ENCODE assay signal across 12 cellular contexts in the genomic region with DNA sequence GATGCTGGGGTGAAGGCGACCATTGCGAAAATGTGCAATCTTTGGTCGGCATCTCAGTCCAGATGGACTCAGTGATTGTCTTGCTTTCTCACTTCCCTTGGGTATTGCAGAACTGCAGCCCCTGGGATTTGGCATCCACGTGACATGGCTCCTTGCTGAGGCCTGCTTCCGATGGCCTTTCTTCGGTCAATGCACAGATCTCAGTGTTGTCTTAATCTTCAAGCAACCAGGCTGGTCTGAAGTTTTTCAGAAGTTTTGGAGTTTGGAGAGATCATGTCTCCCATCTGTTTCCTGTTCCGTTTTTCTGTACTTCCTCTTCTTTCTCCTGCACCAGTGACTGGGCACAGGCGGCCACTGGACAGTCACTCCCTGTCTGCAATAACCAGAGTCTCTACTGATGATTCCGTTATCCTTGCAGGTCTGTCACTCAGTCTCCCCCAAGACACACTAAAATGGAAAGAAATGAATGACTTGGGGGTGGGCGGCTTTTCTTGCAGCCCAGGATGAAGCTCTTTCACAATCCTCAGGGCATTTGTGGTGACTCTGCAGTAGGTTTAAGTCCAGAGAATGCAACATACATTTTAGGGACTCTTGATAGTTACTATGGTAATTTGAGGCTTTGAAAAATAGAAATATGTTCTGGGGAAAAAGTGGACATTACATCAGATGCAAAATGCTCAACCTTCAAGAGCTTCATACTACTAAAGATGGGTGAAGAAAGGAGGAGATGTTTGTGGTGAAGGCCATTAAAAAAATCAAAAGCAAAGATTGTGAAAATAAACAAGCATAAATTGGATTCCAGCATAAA.
DNase-seq lines count a peak whose midpoint lies in the region; ATAC-seq and TF ChIP-seq lines count a peak whose summit lies in the region.
"Had no signal": no experiment of that assay in that cellular context is flagged by ENCODE, and none has a peak within 500 bp of the region (broad histone marks: within the 10 kb centered on the region; RNA-seq: fewer than 3 reads in every experiment).

No MANE protein-coding gene starts in this region.

- peaks cover 13% of the 10 kb centered on the region for H3K9me3 Mint-ChIP-seq in nephron progenitor cell

- H3K36me3 ChIP-seq in BLaER1 = no peaks in the 10 kb centered on the region

- H3K27me3 ChIP-seq in BLaER1 = no peaks in the 10 kb centered on the region

- ATAC-seq in GM19035 (IDR thresholded peaks at IDR 0.05; ENCODE audit: unreplicated experiment) (no peak), GM19351 (IDR thresholded peaks at IDR 0.05; ENCODE audit: unreplicated experiment) (no peak), GM21526 (IDR thresholded peaks at IDR 0.05; ENCODE audit: low FRiP score, unreplicated experiment) (no peak)

- no peaks in the 10 kb centered on the region for H3K36me3 Mint-ChIP-seq in nephron progenitor cell (ENCODE audit: low read depth)

- peak; percentile 99 for DNase-seq in SKM-1 (lab: John Stamatoyannopoulos, UW; ENCODE audit: unreplicated experiment)
- DNase-seq in globus pallidus (ENCODE audit: low spot score) = peak; percentile 75
- DNase-seq in nephron progenitor cell = no peak
- DNase-seq in HK-2 (ENCODE audit: unreplicated experiment) = no peak
- DNase-seq: IMR-90, NCI-H2107, PC-9, T-helper 9 cell had no signal

- peak overlapping the region; percentile 87 for H3K27ac ChIP-seq in BLaER1
- H3K27ac ChIP-seq: PC-9 had no signal

- H3K27me3 Mint-ChIP-seq in nephron progenitor cell (ENCODE audit: low read depth, poor library complexity) = peaks cover 9% of the 10 kb centered on the region

- peak overlapping the region; percentile 74 for H3K4me2 ChIP-seq in BLaER1
- H3K4me2 ChIP-seq: PC-9 had no signal

- no peaks in the 10 kb centered on the region for H4K20me1 ChIP-seq in BLaER1

- H3K9me3 ChIP-seq in BLaER1 = peaks cover 5% of the 10 kb centered on the region; the same call in 1 of the 2 replicates

- TF ChIP-seq CTCF in nephron progenitor cell (IDR thresholded peaks at IDR 0.05) = no peak

- peaks cover 39% of the 10 kb centered on the region for H3K4me1 Mint-ChIP-seq in nephron progenitor cell

- H3K4me1 ChIP-seq in BLaER1 = peaks cover 60% of the 10 kb centered on the region

- H3K4me3 Mint-ChIP-seq in nephron progenitor cell = no peak overlapping the region

- peak overlapping the region; percentile 21 for H3K27ac Mint-ChIP-seq in nephron progenitor cell

- H3K9ac ChIP-seq in BLaER1 = peak overlapping the region; percentile 66

- peak overlapping the region; percentile 6; the same call in 1 of the 2 replicates for H3K4me3 ChIP-seq in BLaER1
- H3K4me3 ChIP-seq: PC-9 had no signal

Comparison
In these comparisons a context has a peak if more than half of its experiments do, and no peak if none do; other contexts are left out.
1. DNase-seq: peak in SKM-1 (single experiment) and globus pallidus (single experiment); none in nephron progenitor cell (single experiment) and HK-2 (single experiment).